In the genomic region with DNA sequence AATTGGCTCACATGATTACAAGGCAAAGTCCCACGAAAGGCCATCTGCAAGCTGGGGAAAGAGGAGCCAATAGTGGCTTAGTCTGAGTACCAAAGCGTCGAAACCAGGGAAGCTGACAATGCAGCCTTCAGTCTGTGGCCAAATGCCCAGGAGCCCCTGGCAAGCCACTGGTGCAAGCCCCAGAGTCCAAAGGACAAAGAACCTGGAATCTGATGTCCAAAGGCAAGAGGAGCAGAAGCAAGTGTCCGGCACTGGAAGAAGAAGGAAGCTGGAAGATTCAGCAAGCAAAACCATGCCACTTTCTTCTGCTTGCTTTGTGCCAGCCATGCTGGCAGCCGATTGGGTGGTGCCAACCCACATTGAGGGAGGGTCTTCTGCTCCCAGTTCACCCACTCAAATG, we compare ENCODE assay signal across 28 cellular contexts.
"Had no signal": no experiment of that assay in that cellular context is flagged by ENCODE, and none has a peak within 500 bp of the region (broad histone marks: within the 10 kb centered on the region; RNA-seq: fewer than 3 reads in every experiment).

No MANE protein-coding gene starts in this region.

- H3K27ac Mint-ChIP-seq: effector memory CD8-positive, alpha-beta T cell; memory B cell; natural killer cell treated with Interleukin-12 subunit alpha and Interleukin-12 subunit beta and Interleukin-15 and Interleukin-18, amount 100 ng/mL, for 72 hours; progenitor cell of endocrine pancreas; stimulated activated effector memory CD8-positive, alpha-beta T cell treated with anti-CD3 and anti-CD28 coated beads, Interleukin-12 subunit alpha, Interleukin-12 subunit beta, amount 100 ng/mL, for 72 hours had no signal

- H3K9me3 Mint-ChIP-seq: effector memory CD8-positive, alpha-beta T cell; memory B cell; natural killer cell treated with Interleukin-12 subunit alpha and Interleukin-12 subunit beta and Interleukin-15 and Interleukin-18, amount 100 ng/mL, for 72 hours; neural crest cell; stimulated activated effector memory CD8-positive, alpha-beta T cell treated with anti-CD3 and anti-CD28 coated beads, Interleukin-12 subunit alpha, Interleukin-12 subunit beta, amount 100 ng/mL, for 72 hours had no signal

- H3K4me1 Mint-ChIP-seq: memory B cell, naive B cell, neural crest cell had no signal

- H3K79me2 ChIP-seq: parathyroid adenoma had no signal

- H3K4me3 Mint-ChIP-seq: effector memory CD8-positive, alpha-beta T cell; memory B cell; naive B cell; natural killer cell treated with Interleukin-12 subunit alpha and Interleukin-12 subunit beta and Interleukin-15 and Interleukin-18, amount 100 ng/mL, for 72 hours; neural crest cell; stimulated activated effector memory CD8-positive, alpha-beta T cell treated with anti-CD3 and anti-CD28 coated beads, Interleukin-12 subunit alpha, Interleukin-12 subunit beta, amount 100 ng/mL, for 72 hours had no signal

- H3K9me3 ChIP-seq: gastroesophageal sphincter, left ventricle myocardium inferior, lower lobe of right lung, mucosa of descending colon, neutrophil, stomach, thyroid gland, vagina had no signal

- H3K27me3 ChIP-seq: foreskin keratinocyte, gastroesophageal sphincter, heart right ventricle, stomach, thyroid gland, vagina had no signal

- H3K4me3 ChIP-seq: gastroesophageal sphincter, heart right ventricle, left ventricle myocardium inferior, lower lobe of right lung, mucosa of descending colon, stomach, thyroid gland, vagina had no signal

- H3K27ac ChIP-seq: foreskin keratinocyte, gastroesophageal sphincter, heart right ventricle, left ventricle myocardium inferior, lower lobe of right lung, neutrophil, parathyroid adenoma, stomach, thyroid gland, vagina had no signal

- FAIRE-seq: endometrium, islet of Langerhans had no signal

- H3K9ac ChIP-seq: parathyroid adenoma had no signal

- H3K4me1 ChIP-seq: lower lobe of right lung, parathyroid adenoma, thyroid gland had no signal

- H3K36me3 ChIP-seq: gastroesophageal sphincter, heart right ventricle, left ventricle myocardium inferior, lower lobe of right lung, neutrophil, stomach, thyroid gland, vagina had no signal

- H2AFZ ChIP-seq: parathyroid adenoma had no signal

- H3K36me3 Mint-ChIP-seq: memory B cell; naive B cell; natural killer cell treated with Interleukin-12 subunit alpha and Interleukin-12 subunit beta and Interleukin-15 and Interleukin-18, amount 100 ng/mL, for 72 hours; stimulated activated effector memory CD8-positive, alpha-beta T cell treated with anti-CD3 and anti-CD28 coated beads, Interleukin-12 subunit alpha, Interleukin-12 subunit beta, amount 100 ng/mL, for 72 hours had no signal

- DNase-seq: cortex of kidney; effector memory CD8-positive, alpha-beta T cell; foreskin keratinocyte; glutamatergic neuron; heart right ventricle; hippocampal formation; left cardiac atrium; left ventricle myocardium inferior; lower lobe of right lung; mucosa of descending colon; naive B cell; stimulated activated CD4-positive, alpha-beta T cell treated with anti-CD3 and anti-CD28 coated beads, Interleukin-2, amount 100 ng/mL, for 24 hours; stimulated activated CD4-positive, alpha-beta T cell treated with anti-CD3 and anti-CD28 coated beads, Interleukin-4, amount 100 ng/mL, for 24 hours; stimulated activated naive CD4-positive, alpha-beta T cell treated with Interleukin-2 at 50 U/mL for 16 hours; stomach; thyroid gland; trophoblast cell had no signal
